ENCODE assay signal across 26 cellular contexts in genomic region chr3:60779637-60780036, GRCh38.
"Had no signal": no experiment of that assay in that cellular context is flagged by ENCODE, and none has a peak within 500 bp of the region (broad histone marks: within the 10 kb centered on the region; RNA-seq: fewer than 3 reads in every experiment).

No MANE protein-coding gene starts in this region.

- H3K4me3 ChIP-seq: stomach, suprapubic skin, testis, thoracic aorta, tibial artery, tibial nerve, transverse colon, upper lobe of left lung, upper lobe of right lung, uterus, vagina had no signal

- H3K9me3 ChIP-seq: testis, upper lobe of right lung, uterus, vagina had no signal

- ATAC-seq: stimulated activated effector memory CD8-positive, alpha-beta T cell treated with anti-CD3 and anti-CD28 coated beads, Interleukin-12 subunit alpha, Interleukin-12 subunit beta, amount 100 ng/mL, for 72 hours; stimulated activated memory B cell treated with anti-CD40 and anti-IgM and Interleukin-4, amounts not matched to agents 10 μg/mL and 1 μg/mL and 100 μg/mL, for 72 hours; stimulated activated naive B cell treated with anti-CD40 and anti-IgM and Interleukin-4, amounts not matched to agents 10 μg/mL and 1 μg/mL and 100 μg/mL, for 72 hours; stimulated activated naive CD8-positive, alpha-beta T cell treated with anti-CD3 and anti-CD28 coated beads, Interleukin-15, amount 100 ng/mL, for 72 hours; stimulated activated naive CD8-positive, alpha-beta T cell treated with anti-CD3 and anti-CD28 coated beads, Interleukin-15, Interleukin-2, amounts not matched to agents 100 U/mL and 50 U/mL, for 24 hours; upper lobe of right lung had no signal

- H3K36me3 ChIP-seq: stomach, suprapubic skin, thoracic aorta, tibial artery, tibial nerve, transverse colon, upper lobe of left lung, upper lobe of right lung, uterus, vagina had no signal

- DNase-seq: stimulated activated CD4-positive, alpha-beta T cell treated with anti-CD3 and anti-CD28 coated beads, Interleukin-2, amount 100 ng/mL, for 48 hours; stimulated activated CD4-positive, alpha-beta T cell treated with anti-CD3 and anti-CD28 coated beads, Interleukin-4, amount 100 ng/mL, for 1 hour; stimulated activated CD4-positive, alpha-beta T cell treated with anti-CD3 and anti-CD28 coated beads, Interleukin-4, amount 100 ng/mL, for 24 hours; stimulated activated CD4-positive, alpha-beta T cell treated with anti-CD3 and anti-CD28 coated beads, Interleukin-4, amount 100 ng/mL, for 4 hours; stimulated activated CD8-positive, alpha-beta memory T cell treated with anti-CD3 and anti-CD28 coated beads, Interleukin-4, amount 100 ng/mL, for 48 hours; stimulated activated naive B cell treated with anti-CD40 and anti-IgM and Interleukin-4, amounts not matched to agents 10 μg/mL and 1 μg/mL and 100 μg/mL, for 72 hours; stimulated activated naive CD4-positive, alpha-beta T cell; stimulated activated naive CD4-positive, alpha-beta T cell treated with Interleukin-2 at 50 U/mL for 16 hours; stimulated activated naive CD8-positive, alpha-beta T cell treated with anti-CD3 and anti-CD28 coated beads, Interleukin-15, amount 100 ng/mL, for 72 hours; stimulated activated naive CD8-positive, alpha-beta T cell treated with anti-CD3 and anti-CD28 coated beads, Interleukin-15, Interleukin-2, amounts not matched to agents 100 U/mL and 50 U/mL, for 24 hours; stomach; substantia nigra; tibial artery; transverse colon; trophoblast cell; upper lobe of left lung; upper lobe of right lung; uterus had no signal

- FAIRE-seq: urothelium cell line had no signal

- H3K4me1 ChIP-seq: stomach, testis, tibial artery, tibial nerve, transverse colon, upper lobe of left lung, upper lobe of right lung, uterus, vagina had no signal

- H3K27ac ChIP-seq: stomach, suprapubic skin, testis, thoracic aorta, tibial artery, tibial nerve, transverse colon, upper lobe of left lung, upper lobe of right lung, uterus, vagina had no signal

- H3K27me3 ChIP-seq: stomach, suprapubic skin, testis, tibial artery, tibial nerve, transverse colon, upper lobe of left lung, upper lobe of right lung, uterus, vagina had no signal
